ENCODE assay signal across 18 cellular contexts in the genomic region with DNA sequence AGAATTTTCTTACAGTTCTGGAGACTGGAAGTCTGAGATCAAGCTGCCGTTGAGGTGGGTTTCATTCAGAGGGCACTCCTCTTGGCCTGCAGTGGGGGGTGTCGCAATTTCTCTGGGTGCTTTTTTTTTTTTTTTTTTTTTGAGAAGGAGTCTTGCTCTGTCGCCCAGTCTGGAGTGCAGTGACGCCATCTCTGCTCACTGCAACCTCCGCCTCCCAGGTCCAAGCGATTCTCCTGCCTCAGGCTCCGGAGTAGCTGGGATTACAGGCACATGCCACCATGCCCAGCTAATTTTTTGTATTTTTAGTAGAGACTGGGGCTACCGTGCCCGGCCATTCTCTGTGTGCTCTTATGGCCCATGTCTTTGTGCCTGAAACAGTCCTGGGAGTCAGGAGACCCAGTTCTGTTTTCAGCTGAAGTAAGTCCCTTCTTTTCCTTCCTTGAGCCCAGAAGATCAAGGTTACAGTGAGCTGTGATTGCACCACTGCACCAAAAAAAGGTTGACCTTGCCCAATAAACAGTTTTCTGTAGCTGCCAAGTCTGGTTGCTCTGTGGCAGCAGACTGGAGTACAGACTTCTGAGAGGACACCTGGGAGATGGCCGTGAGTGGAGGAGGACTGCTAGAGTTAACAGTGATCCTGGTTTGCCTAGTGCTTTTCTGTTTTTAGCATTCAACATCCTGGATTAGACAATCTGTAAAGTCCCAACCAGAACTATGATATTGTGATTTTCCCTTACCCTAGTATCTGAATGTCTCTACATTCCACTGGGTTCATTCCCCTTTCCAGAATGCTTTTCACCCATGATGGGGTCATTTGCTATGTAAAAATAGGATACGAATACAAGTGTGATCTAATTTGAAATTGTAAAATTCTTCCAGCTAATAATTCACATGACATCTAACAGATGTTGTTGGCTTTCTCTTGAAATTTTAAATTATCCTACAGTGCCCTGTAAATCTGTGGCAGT.
"Had no signal": no experiment of that assay in that cellular context is flagged by ENCODE, and none has a peak within 500 bp of the region (broad histone marks: within the 10 kb centered on the region; RNA-seq: fewer than 3 reads in every experiment).

No MANE protein-coding gene starts in this region.

- FAIRE-seq: endothelial cell of umbilical vein, islet of Langerhans had no signal

- H3K9me3 Mint-ChIP-seq: activated CD4-positive, alpha-beta memory T cell treated with anti-CD3 and anti-CD28 coated beads for 36 hours; activated naive CD4-positive, alpha-beta T cell treated with anti-CD3 and anti-CD28 coated beads, Interleukin-2, amount 50 U/mL, for 72 hours; activated T-helper 1 cell treated with anti-CD3 and anti-CD28 coated beads, Interleukin-12 subunit alpha, Interleukin-12 subunit beta, Interleukin-2, Interleukin-4 antibody, amounts not matched to agents 30 ng/mL and 10 ng/mL and 1 ng/mL, durations not matched to agents 14 hours and 24 hours and 36 hours; T-helper 2 cell treated with Interferon-gamma antibody and Interleukin-4, amounts not matched to agents 5 μg/mL and 100 μg/mL, for 36 hours had no signal

- H3K27ac ChIP-seq: right lobe of liver, upper lobe of right lung had no signal

- DNase-seq: activated B cell treated with CpG ODN at 0.5 μM for 24 hours; activated CD4-positive, alpha-beta memory T cell treated with anti-CD3 and anti-CD28 coated beads for 36 hours; activated CD4-positive, alpha-beta T cell treated with anti-CD3 and anti-CD28 coated beads for 4 hours; activated gamma-delta T cell treated with Interleukin-2 at 50 U/mL for 16 hours; activated T-cell treated with anti-CD3 and anti-CD28 coated beads for 4 hours; dermis blood vessel endothelial cell; effector memory CD4-positive, alpha-beta T cell; hippocampal formation; left colon; right lobe of liver; stimulated activated naive B cell treated with anti-CD40 and anti-IgM and Interleukin-4, amounts not matched to agents 10 μg/mL and 1 μg/mL and 100 μg/mL, for 72 hours; upper lobe of right lung had no signal

- H3K36me3 ChIP-seq: right lobe of liver, thoracic aorta, upper lobe of right lung had no signal

- H3K4me3 Mint-ChIP-seq: activated B cell treated with CpG ODN at 0.5 μM for 24 hours; activated CD4-positive, alpha-beta memory T cell treated with anti-CD3 and anti-CD28 coated beads for 36 hours; activated T-helper 1 cell treated with anti-CD3 and anti-CD28 coated beads, Interleukin-12 subunit alpha, Interleukin-12 subunit beta, Interleukin-2, Interleukin-4 antibody, amounts not matched to agents 30 ng/mL and 10 ng/mL and 1 ng/mL, durations not matched to agents 14 hours and 24 hours and 36 hours; T-helper 2 cell treated with Interferon-gamma antibody and Interleukin-4, amounts not matched to agents 5 μg/mL and 100 μg/mL, for 36 hours had no signal

- ATAC-seq: activated naive CD4-positive, alpha-beta T cell treated with anti-CD3 and anti-CD28 coated beads, Interleukin-2, amount 50 U/mL, for 72 hours; stimulated activated naive B cell treated with anti-CD40 and anti-IgM and Interleukin-4, amounts not matched to agents 10 μg/mL and 1 μg/mL and 100 μg/mL, for 72 hours had no signal

- H3K27ac Mint-ChIP-seq: activated B cell treated with CpG ODN at 0.5 μM for 24 hours; activated CD4-positive, alpha-beta memory T cell treated with anti-CD3 and anti-CD28 coated beads for 36 hours; activated naive CD4-positive, alpha-beta T cell treated with anti-CD3 and anti-CD28 coated beads, Interleukin-2, amount 50 U/mL, for 72 hours; activated T-helper 1 cell treated with anti-CD3 and anti-CD28 coated beads, Interleukin-12 subunit alpha, Interleukin-12 subunit beta, Interleukin-2, Interleukin-4 antibody, amounts not matched to agents 30 ng/mL and 10 ng/mL and 1 ng/mL, durations not matched to agents 14 hours and 24 hours and 36 hours; stimulated activated naive B cell treated with anti-CD40 and anti-IgM and Interleukin-4, amounts not matched to agents 10 μg/mL and 1 μg/mL and 100 μg/mL, for 72 hours; T-helper 2 cell treated with Interferon-gamma antibody and Interleukin-4, amounts not matched to agents 5 μg/mL and 100 μg/mL, for 36 hours had no signal

- H3K27me3 ChIP-seq: right lobe of liver, upper lobe of right lung had no signal

- H3K36me3 Mint-ChIP-seq: activated CD4-positive, alpha-beta memory T cell treated with anti-CD3 and anti-CD28 coated beads for 36 hours had no signal

- H3K9me3 ChIP-seq: right lobe of liver, thoracic aorta, upper lobe of right lung had no signal

- H3K4me1 ChIP-seq: right lobe of liver had no signal
